Comparison of ENCODE assay signal across 32 cellular contexts in genomic region chr3:179200790-179201189, GRCh38.
"Had no signal": no experiment of that assay in that cellular context is flagged by ENCODE, and none has a peak within 500 bp of the region (broad histone marks: within the 10 kb centered on the region; RNA-seq: fewer than 3 reads in every experiment).

No MANE protein-coding gene starts in this region.

- H3K36me3 ChIP-seq: WERI-Rb-1 had no signal

- H3K9me3 ChIP-seq: adrenal gland, body of pancreas, esophagus muscularis mucosa, gastrocnemius medialis, heart left ventricle had no signal

- H3K4me3 Mint-ChIP-seq: activated B cell treated with CpG ODN at 0.5 μM for 24 hours; activated CD4-positive, alpha-beta memory T cell treated with anti-CD3 and anti-CD28 coated beads, Interleukin-2, amount 10 ng/mL, durations not matched to agents 7 days and 5 days; activated CD4-positive, alpha-beta T cell treated with anti-CD3 and anti-CD28 coated beads, Interleukin-2, amount 10 ng/mL, durations not matched to agents 24 days and 14 days; activated CD8-positive, alpha-beta memory T cell treated with anti-CD3 and anti-CD28 coated beads, Interleukin-2, amount 10 ng/mL, durations not matched to agents 7 days and 5 days; activated naive CD4-positive, alpha-beta T cell treated with anti-CD3 and anti-CD28 coated beads, Interleukin-2, amount 10 ng/mL, durations not matched to agents 7 days and 5 days; activated T-helper 1 cell treated with anti-CD3 and anti-CD28 coated beads, Interleukin-12 subunit alpha, Interleukin-12 subunit beta, Interleukin-2, Interleukin-4 antibody, amounts not matched to agents 30 ng/mL and 10 ng/mL and 1 ng/mL, durations not matched to agents 14 hours and 24 hours and 36 hours; effector memory CD8-positive, alpha-beta T cell; T-cell; T-helper 1 cell treated with Interleukin-12 subunit alpha and Interleukin-12 subunit beta and Interleukin-4 antibody, amounts not matched to agents 30 μg/mL and 1 μg/mL, for 36 hours; T-helper 2 cell treated with Interferon-gamma antibody and Interleukin-4, amounts not matched to agents 5 μg/mL and 100 μg/mL, for 36 hours had no signal

- H3K4me1 ChIP-seq: body of pancreas had no signal

- H3K27ac Mint-ChIP-seq: activated B cell treated with CpG ODN at 0.5 μM for 24 hours; activated CD4-positive, alpha-beta memory T cell treated with anti-CD3 and anti-CD28 coated beads, Interleukin-2, amount 10 ng/mL, durations not matched to agents 7 days and 5 days; activated CD4-positive, alpha-beta T cell treated with anti-CD3 and anti-CD28 coated beads, Interleukin-2, amount 10 ng/mL, durations not matched to agents 24 days and 14 days; activated CD8-positive, alpha-beta memory T cell treated with anti-CD3 and anti-CD28 coated beads, Interleukin-2, amount 10 ng/mL, durations not matched to agents 7 days and 5 days; activated naive CD4-positive, alpha-beta T cell treated with anti-CD3 and anti-CD28 coated beads, Interleukin-2, amount 10 ng/mL, durations not matched to agents 7 days and 5 days; activated T-helper 1 cell treated with anti-CD3 and anti-CD28 coated beads, Interleukin-12 subunit alpha, Interleukin-12 subunit beta, Interleukin-2, Interleukin-4 antibody, amounts not matched to agents 30 ng/mL and 10 ng/mL and 1 ng/mL, durations not matched to agents 14 hours and 24 hours and 36 hours; effector memory CD8-positive, alpha-beta T cell; T-cell; T-helper 1 cell treated with Interleukin-12 subunit alpha and Interleukin-12 subunit beta and Interleukin-4 antibody, amounts not matched to agents 30 μg/mL and 1 μg/mL, for 36 hours; T-helper 2 cell treated with Interferon-gamma antibody and Interleukin-4, amounts not matched to agents 5 μg/mL and 100 μg/mL, for 36 hours had no signal

- H3K4me3 ChIP-seq: adrenal gland, body of pancreas, esophagus muscularis mucosa, gastrocnemius medialis, heart left ventricle had no signal

- DNase-seq: activated B cell treated with CpG ODN at 0.5 μM for 24 hours; activated CD4-positive, alpha-beta memory T cell treated with anti-CD3 and anti-CD28 coated beads, Interleukin-2, amount 10 ng/mL, durations not matched to agents 7 days and 5 days; activated CD4-positive, alpha-beta T cell treated with anti-CD3 and anti-CD28 coated beads, Interleukin-2, amount 10 ng/mL, durations not matched to agents 24 days and 14 days; activated CD8-positive, alpha-beta memory T cell treated with anti-CD3 and anti-CD28 coated beads, Interleukin-2, amount 10 ng/mL, durations not matched to agents 7 days and 5 days; activated CD8-positive, alpha-beta memory T cell treated with anti-CD3 and anti-CD28 coated beads, Interleukin-2, amount 50 U/mL, for 4 hours; activated gamma-delta T cell; activated naive CD4-positive, alpha-beta T cell; activated naive CD4-positive, alpha-beta T cell treated with anti-CD3 and anti-CD28 coated beads, Interleukin-2, amount 10 ng/mL, durations not matched to agents 7 days and 5 days; activated T-cell treated with anti-CD3 and anti-CD28 coated beads, Interleukin-2, amount 50 U/mL, for 1 hour; activated T-cell treated with anti-CD3 and anti-CD28 coated beads, Interleukin-2, amount 50 U/mL, for 48 hours; adrenal gland; amygdala; aorta; body of pancreas; caudate nucleus; cortex of kidney; dermis blood vessel endothelial cell; effector CD4-positive, alpha-beta T cell; effector memory CD8-positive, alpha-beta T cell; erythroblast; foreskin keratinocyte; gastrocnemius medialis; glutamatergic neuron; heart left ventricle; SW 1271; T-cell; T1000; WERI-Rb-1 had no signal

- ATAC-seq: activated CD8-positive, alpha-beta memory T cell treated with anti-CD3 and anti-CD28 coated beads, Interleukin-2, amount 10 ng/mL, durations not matched to agents 7 days and 5 days; body of pancreas; effector memory CD8-positive, alpha-beta T cell; foreskin keratinocyte; gastrocnemius medialis; heart left ventricle; T-cell had no signal

- H3K27me3 ChIP-seq: adrenal gland, body of pancreas, esophagus muscularis mucosa, foreskin keratinocyte, gastrocnemius medialis, heart left ventricle had no signal

- H3K9me3 Mint-ChIP-seq: activated B cell treated with CpG ODN at 0.5 μM for 24 hours; activated CD4-positive, alpha-beta memory T cell treated with anti-CD3 and anti-CD28 coated beads, Interleukin-2, amount 10 ng/mL, durations not matched to agents 7 days and 5 days; activated naive CD4-positive, alpha-beta T cell treated with anti-CD3 and anti-CD28 coated beads, Interleukin-2, amount 10 ng/mL, durations not matched to agents 7 days and 5 days; activated T-helper 1 cell treated with anti-CD3 and anti-CD28 coated beads, Interleukin-12 subunit alpha, Interleukin-12 subunit beta, Interleukin-2, Interleukin-4 antibody, amounts not matched to agents 30 ng/mL and 10 ng/mL and 1 ng/mL, durations not matched to agents 14 hours and 24 hours and 36 hours; effector memory CD8-positive, alpha-beta T cell; T-cell; T-helper 1 cell treated with Interleukin-12 subunit alpha and Interleukin-12 subunit beta and Interleukin-4 antibody, amounts not matched to agents 30 μg/mL and 1 μg/mL, for 36 hours; T-helper 2 cell treated with Interferon-gamma antibody and Interleukin-4, amounts not matched to agents 5 μg/mL and 100 μg/mL, for 36 hours had no signal

- H3K27ac ChIP-seq: adrenal gland, body of pancreas, esophagus muscularis mucosa, foreskin keratinocyte, gastrocnemius medialis, heart left ventricle, WERI-Rb-1 had no signal

- H3K27me3 Mint-ChIP-seq: activated B cell treated with CpG ODN at 0.5 μM for 24 hours; activated CD4-positive, alpha-beta memory T cell treated with anti-CD3 and anti-CD28 coated beads, Interleukin-2, amount 10 ng/mL, durations not matched to agents 7 days and 5 days; activated CD4-positive, alpha-beta T cell treated with anti-CD3 and anti-CD28 coated beads, Interleukin-2, amount 10 ng/mL, durations not matched to agents 24 days and 14 days; activated CD8-positive, alpha-beta memory T cell treated with anti-CD3 and anti-CD28 coated beads, Interleukin-2, amount 10 ng/mL, durations not matched to agents 7 days and 5 days; activated naive CD4-positive, alpha-beta T cell treated with anti-CD3 and anti-CD28 coated beads, Interleukin-2, amount 10 ng/mL, durations not matched to agents 7 days and 5 days; effector memory CD8-positive, alpha-beta T cell; T-cell had no signal
